9 cellular contexts compared by ENCODE assay signal in genomic region chr15:67140078-67140833, GRCh38.
A peak's percentile ranks its signal among the peaks of the same experiment; 100 is the strongest.
DNase-seq lines count a peak whose midpoint lies in the region; ATAC-seq, FAIRE-seq and TF ChIP-seq lines count a peak whose summit lies in the region.
"Had no signal": no experiment of that assay in that cellular context is flagged by ENCODE, and none has a peak within 500 bp of the region (broad histone marks: within the 10 kb centered on the region; RNA-seq: fewer than 3 reads in every experiment).

No MANE protein-coding gene starts in this region.

- no peaks in the 10 kb centered on the region for H3K9me3 Mint-ChIP-seq in activated naive CD4-positive, alpha-beta T cell treated with anti-CD3 and anti-CD28 coated beads, Interleukin-2, amount 50 U/mL, for 72 hours

- in situ Hi-C loops in GM12878 (cut with MboI) = no loop called here

- peaks cover 0 to 20% of the 10 kb centered on the region in 2 donors for H3K36me3 Mint-ChIP-seq in activated naive CD4-positive, alpha-beta T cell treated with anti-CD3 and anti-CD28 coated beads, Interleukin-2, amount 50 U/mL, for 72 hours

- H3K4me1 ChIP-seq in GM12878 (ENCODE audit: control insufficient read depth, insufficient read depth, low read length) (peaks cover 38% of the 10 kb centered on the region), thyroid gland (peaks cover 88 to 98% of the 10 kb centered on the region in 2 donors)

- BruUV-seq in GM12878 (replicated peaks; lab: Mats Ljungman, UMichigan) = no TSS peak

- no peak overlapping the region for H3K9ac ChIP-seq in GM12878 (ENCODE audit: control insufficient read depth, insufficient read depth, low read length)

- peak; percentile 23 to 61 for ATAC-seq in activated naive CD4-positive, alpha-beta T cell treated with anti-CD3 and anti-CD28 coated beads, Interleukin-2, amount 50 U/mL, for 72 hours
- ATAC-seq in HG02798 (IDR thresholded peaks at IDR 0.05; ENCODE audit: poor library complexity, unreplicated experiment) (peak; percentile 53), GM12878 (peak; percentile 87), HG03354 (IDR thresholded peaks at IDR 0.05; ENCODE audit: poor library complexity, severe bottlenecking, unreplicated experiment) (no peak), HG03439 (IDR thresholded peaks at IDR 0.05; ENCODE audit: unreplicated experiment) (no peak)
- ATAC-seq: heart left ventricle had no signal

- SMC1A ChIA-PET in GM12878 (lab: Charles Lee; ENCODE audit: uncharacterized antibody, unreplicated experiment) = interaction anchor here (0.9 to 14.8 kb wide), 18 partner anchors 9 to 194 kb away, joined by 3 to 179 read pairs (median 4); no protein-coding TSS in a partner anchor

- FAIRE-seq in GM12878 (lab: Jason Lieb, UNC) (peak; percentile 85), urothelium cell line (lab: Jason Lieb, UNC) (no peak)

- no peak overlapping the region for H3K4me3 ChIP-seq in GM12878
- H3K4me3 ChIP-seq in thyroid gland (replicated peaks in 1 of 3) = no peak overlapping the region

- H2AFZ ChIP-seq in GM12878 (ENCODE audit: control insufficient read depth, low read depth, low read length) = no peak overlapping the region

- H3K27ac ChIP-seq in GM12878 (ENCODE audit: control insufficient read depth, insufficient read depth) (peak overlapping the region; percentile 38), thyroid gland (peak overlapping the region in 2 of 3 donors; percentile 83 to 84)

- no peak for TF ChIP-seq RAD21 in GM12878 (IDR thresholded peaks at IDR 0.05; ENCODE audit: insufficient read depth, low read depth, low read length)

- no peak for TF ChIP-seq POLR2A in GM12878 (IDR thresholded peaks at IDR 0.05; ENCODE audit: low read depth, low read length)
- TF ChIP-seq POLR2A in thyroid gland (IDR thresholded peaks at IDR 0.05) = no peak

- H3K27ac Mint-ChIP-seq in activated naive CD4-positive, alpha-beta T cell treated with anti-CD3 and anti-CD28 coated beads, Interleukin-2, amount 50 U/mL, for 72 hours = peak overlapping the region; percentile 39 to 44

- TF ChIP-seq CTCF in GM12878 (IDR thresholded peaks at IDR 0.05 in 2 of 3, conservative IDR thresholded peaks at IDR 0.05 in 1 of 3; ENCODE audit: control insufficient read depth in 2 of 3, extremely low read depth in 1 of 3, insufficient read depth in 1 of 3, low read depth in 3 of 3, low read length in 3 of 3) (no peak), thyroid gland (IDR thresholded peaks at IDR 0.05) (no peak)

- POLR2A ChIA-PET in GM12878 (lab: Charles Lee) = interaction anchor here (0.7 to 1.6 kb wide), 6 partner anchors 9 to 37 kb away, joined by 3 to 6 read pairs (median 4); no protein-coding TSS in a partner anchor

- peaks cover 67% of the 10 kb centered on the region for H3K79me2 ChIP-seq in GM12878 (ENCODE audit: control insufficient read depth, insufficient read depth, low read length)

- no peaks in the 10 kb centered on the region; a peak in 1 of 4 replicates for H3K36me3 ChIP-seq in GM12878 (ENCODE audit: control insufficient read depth in 2 of 2, insufficient read depth in 2 of 2, low read length in 1 of 2)
- no peaks in the 10 kb centered on the region for H3K36me3 ChIP-seq in thyroid gland
- H3K36me3 ChIP-seq: heart left ventricle had no signal

- 1% methylated on average over 9 of the region's 9 CpGs for WGBS in GM12878 (ENCODE audit: insufficient coverage, insufficient replicate concordance, low lambda C conversion rate, missing lambda C conversion rate)
- 63 to 72% methylated on average over 9 of the region's 9 CpGs for WGBS in thyroid gland, 2 donors

- CTCF ChIA-PET in GM12878 (lab: Yijun Ruan, JAX) = interaction anchor here (0.6 to 1.6 kb wide), 4 partner anchors 8 to 71 kb away, joined by 3 to 6 read pairs (median 3); no protein-coding TSS in a partner anchor

- H4K20me1 ChIP-seq in GM12878 (ENCODE audit: control insufficient read depth, insufficient read depth) = peaks cover 10% of the 10 kb centered on the region; the same call in 1 of the 2 replicates

- H3K9me3 ChIP-seq in GM12878 (replicated peaks; ENCODE audit: control insufficient read depth, insufficient read depth, low read length) (no peaks in the 10 kb centered on the region), thyroid gland (no peaks in the 10 kb centered on the region)
- H3K9me3 ChIP-seq: heart left ventricle had no signal

- H3K27me3 ChIP-seq in GM12878 (replicated peaks in 1 of 2; ENCODE audit: control insufficient read depth in 2 of 2, insufficient read depth in 2 of 2, low read length in 1 of 2) = no peaks in the 10 kb centered on the region
- no peaks in the 10 kb centered on the region for H3K27me3 ChIP-seq in thyroid gland
- H3K27me3 ChIP-seq: heart left ventricle had no signal

- TF ChIP-seq EP300 in GM12878 (IDR thresholded peaks at IDR 0.05; ENCODE audit: borderline replicate concordance in 1 of 2, control insufficient read depth in 1 of 2, low read depth in 2 of 2, low read length in 2 of 2) = no peak

- DNase-seq in activated naive CD4-positive, alpha-beta T cell treated with anti-CD3 and anti-CD28 coated beads, Interleukin-2, amount 50 U/mL, for 72 hours (ENCODE audit: low spot score in 2 of 2) = no peak
- DNase-seq in activated naive CD4-positive, alpha-beta T cell treated with Interleukin-2 at 50 U/mL for 16 hours = no peak
- DNase-seq in GM12878 (ENCODE audit: low read depth, low spot score) (no peak), thyroid gland (peak in 1 of 2 donors; percentile 2), urothelium cell line (ENCODE audit: low spot score) (no peak)
- DNase-seq: heart left ventricle had no signal

- peak overlapping the region; percentile 80 for H3K4me2 ChIP-seq in GM12878 (ENCODE audit: control insufficient read depth, insufficient read depth)

- RAD21 ChIA-PET in GM12878 (lab: Charles Lee; ENCODE audit: unreplicated experiment) = interaction anchor here (0.8 to 1.8 kb wide), 8 partner anchors 18 to 114 kb away, joined by 3 to 9 read pairs (median 4); partner anchors contain the start of genes AAGAB and IQCH

- intact Hi-C loops in GM12878 (cut with micrococcal nuclease; ENCODE audit: unreplicated experiment) = no loop called here
- intact Hi-C loops in thyroid gland (cut with DNase I) = no loop called here

TF ChIP-seq in GM12878, 131 proteins besides CTCF, POLR2A, EP300 and RAD21 (continues in another document):
- TF ChIP-seq ATF2 (IDR thresholded peaks at IDR 0.05; ENCODE audit: low read length) = peak; percentile 81
- TF ChIP-seq WRNIP1 (IDR thresholded peaks at IDR 0.05; ENCODE audit: borderline replicate concordance, low read depth, low read length) = no peak
- TF ChIP-seq MEF2B (IDR thresholded peaks at IDR 0.05; ENCODE audit: partially characterized antibody, poor library complexity, severe bottlenecking) = no peak
- TF ChIP-seq STAT3 (IDR thresholded peaks at IDR 0.05; ENCODE audit: low read depth, low read length) = no peak
- TF ChIP-seq PAX5 (IDR thresholded peaks at IDR 0.05; ENCODE audit: borderline replicate concordance, low read depth, low read length) = peak; percentile 86; the same call in 1 of the 2 replicates
- peak; percentile 74 for TF ChIP-seq BCL11A (IDR thresholded peaks at IDR 0.05; ENCODE audit: low read depth, low read length)
- TF ChIP-seq, protein P1, sequence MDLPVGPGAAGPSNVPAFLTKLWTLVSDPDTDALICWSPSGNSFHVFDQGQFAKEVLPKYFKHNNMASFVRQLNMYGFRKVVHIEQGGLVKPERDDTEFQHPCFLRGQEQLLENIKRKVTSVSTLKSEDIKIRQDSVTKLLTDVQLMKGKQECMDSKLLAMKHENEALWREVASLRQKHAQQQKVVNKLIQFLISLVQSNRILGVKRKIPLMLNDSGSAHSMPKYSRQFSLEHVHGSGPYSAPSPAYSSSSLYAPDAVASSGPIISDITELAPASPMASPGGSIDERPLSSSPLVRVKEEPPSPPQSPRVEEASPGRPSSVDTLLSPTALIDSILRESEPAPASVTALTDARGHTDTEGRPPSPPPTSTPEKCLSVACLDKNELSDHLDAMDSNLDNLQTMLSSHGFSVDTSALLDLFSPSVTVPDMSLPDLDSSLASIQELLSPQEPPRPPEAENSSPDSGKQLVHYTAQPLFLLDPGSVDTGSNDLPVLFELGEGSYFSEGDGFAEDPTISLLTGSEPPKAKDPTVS (IDR thresholded peaks at IDR 0.05; ENCODE audit: low read depth, low read length) = no peak
- TF ChIP-seq ASH2L (IDR thresholded peaks at IDR 0.05; ENCODE audit: borderline replicate concordance, low read depth) = no peak
- TF ChIP-seq TCF7 (IDR thresholded peaks at IDR 0.05; ENCODE audit: borderline replicate concordance) = peak; percentile 45; the same call in 1 of the 2 replicates
- no peak for TF ChIP-seq MTA2 (IDR thresholded peaks at IDR 0.05; ENCODE audit: low read depth)
- TF ChIP-seq NFIC (IDR thresholded peaks at IDR 0.05; ENCODE audit: low read depth, low read length) = peak; percentile 81
- no peak for TF ChIP-seq SUZ12 (IDR thresholded peaks at IDR 0.05; ENCODE audit: unreplicated experiment)
- no peak for TF ChIP-seq NFYA (IDR thresholded peaks at IDR 0.05; ENCODE audit: borderline replicate concordance, low read depth, low read length)
- TF ChIP-seq SREBF1 (IDR thresholded peaks at IDR 0.05; ENCODE audit: low read length) = no peak
- no peak for TF ChIP-seq CBX5 (IDR thresholded peaks at IDR 0.05; ENCODE audit: low read depth)
- TF ChIP-seq BHLHE40 (IDR thresholded peaks at IDR 0.05; ENCODE audit: borderline replicate concordance in 1 of 2, low read depth in 2 of 2, low read length in 1 of 2) = peak; percentile 14 to 55; a peak in 2 of 4 replicates
- TF ChIP-seq ZNF384 (IDR thresholded peaks at IDR 0.05; ENCODE audit: borderline replicate concordance, low read depth, low read length) = no peak
- TF ChIP-seq ZNF217 (IDR thresholded peaks at IDR 0.05) = no peak
- peak; percentile 62; the same call in 1 of the 2 replicates for TF ChIP-seq TCF3 (IDR thresholded peaks at IDR 0.05; ENCODE audit: borderline replicate concordance, insufficient read depth, low read depth, low read length)
- TF ChIP-seq IKZF1 (conservative IDR thresholded peaks at IDR 0.05) = peak; percentile 37; the same call in 1 of the 2 replicates
- no peak; the same call in 1 of the 2 replicates for TF ChIP-seq ZBED1 (IDR thresholded peaks at IDR 0.05; ENCODE audit: borderline replicate concordance)
- peak; percentile 73 for TF ChIP-seq MTA3 (IDR thresholded peaks at IDR 0.05; ENCODE audit: borderline replicate concordance, low read length)

Comparison
In these comparisons a context has a peak if more than half of its experiments do, and no peak if none do; other contexts are left out.
1. ATAC-seq: peak in activated naive CD4-positive, alpha-beta T cell treated with anti-CD3 and anti-CD28 coated beads, Interleukin-2, amount 50 U/mL, for 72 hours (2 of 2), HG02798 (single experiment) and GM12878 (single experiment); none in HG03354 (single experiment) and HG03439 (single experiment).